14 cellular contexts compared by ENCODE assay signal in the genomic region with DNA sequence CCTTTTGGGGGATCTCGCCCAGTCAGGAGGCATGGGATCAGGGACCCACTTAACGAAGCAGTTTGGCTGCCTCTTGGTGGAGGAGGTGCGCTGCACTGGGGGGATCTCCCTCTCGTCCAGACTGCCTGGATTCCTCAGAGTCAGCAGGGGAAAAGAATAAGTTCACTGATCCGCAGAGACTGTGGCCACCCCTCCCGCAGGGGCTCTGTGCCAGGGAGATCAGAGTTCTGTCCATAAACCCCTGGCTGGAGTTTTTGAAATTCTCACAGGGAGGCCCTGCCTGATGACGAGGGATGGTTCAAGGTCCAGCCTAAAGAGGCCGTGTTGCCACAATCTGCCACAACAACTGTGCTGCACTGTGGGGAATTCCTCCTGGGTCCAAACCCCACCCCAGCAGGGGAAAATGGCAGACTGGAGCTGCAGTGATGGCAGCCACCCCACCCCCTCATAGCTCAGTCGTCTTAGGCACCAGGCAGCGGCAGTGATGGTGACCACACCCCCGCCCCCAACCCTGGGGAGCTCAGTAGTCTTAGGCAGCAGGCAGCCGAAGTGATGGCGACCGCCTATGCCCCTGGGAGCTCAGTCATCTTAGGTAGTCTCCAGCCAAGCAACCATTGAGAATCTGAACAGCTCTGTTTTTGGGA.
"Had no signal": no experiment of that assay in that cellular context is flagged by ENCODE, and none has a peak within 500 bp of the region (broad histone marks: within the 10 kb centered on the region; RNA-seq: fewer than 3 reads in every experiment).

No MANE protein-coding gene starts in this region.

- H3K27ac ChIP-seq: coronary artery, foreskin keratinocyte, left lung, psoas muscle, thyroid gland, WERI-Rb-1 had no signal

- H3K4me3 ChIP-seq: coronary artery, left lung, psoas muscle, thyroid gland had no signal

- FAIRE-seq: urothelium cell line had no signal

- H3K36me3 Mint-ChIP-seq: activated CD4-positive, alpha-beta memory T cell treated with anti-CD3 and anti-CD28 coated beads for 36 hours; activated CD8-positive, alpha-beta memory T cell treated with anti-CD3 and anti-CD28 coated beads, Interleukin-2, amount 10 ng/mL, durations not matched to agents 7 days and 5 days; stimulated activated memory B cell treated with anti-CD40 and anti-IgM and Interleukin-4, amounts not matched to agents 10 μg/mL and 1 μg/mL and 100 μg/mL, for 72 hours had no signal

- H3K9me3 Mint-ChIP-seq: activated CD4-positive, alpha-beta memory T cell treated with anti-CD3 and anti-CD28 coated beads for 36 hours had no signal

- ATAC-seq: activated CD8-positive, alpha-beta memory T cell treated with anti-CD3 and anti-CD28 coated beads, Interleukin-2, amount 10 ng/mL, durations not matched to agents 7 days and 5 days; foreskin keratinocyte; left lung; psoas muscle had no signal

- H3K27me3 Mint-ChIP-seq: activated CD8-positive, alpha-beta memory T cell treated with anti-CD3 and anti-CD28 coated beads, Interleukin-2, amount 10 ng/mL, durations not matched to agents 7 days and 5 days; stimulated activated memory B cell treated with anti-CD40 and anti-IgM and Interleukin-4, amounts not matched to agents 10 μg/mL and 1 μg/mL and 100 μg/mL, for 72 hours had no signal

- H3K4me3 Mint-ChIP-seq: activated CD4-positive, alpha-beta memory T cell treated with anti-CD3 and anti-CD28 coated beads for 36 hours; activated CD8-positive, alpha-beta memory T cell treated with anti-CD3 and anti-CD28 coated beads, Interleukin-2, amount 10 ng/mL, durations not matched to agents 7 days and 5 days; stimulated activated memory B cell treated with anti-CD40 and anti-IgM and Interleukin-4, amounts not matched to agents 10 μg/mL and 1 μg/mL and 100 μg/mL, for 72 hours had no signal

- H3K27me3 ChIP-seq: foreskin keratinocyte, left lung, thyroid gland had no signal

- H3K4me1 ChIP-seq: foreskin keratinocyte, left lung, psoas muscle, thyroid gland had no signal

- DNase-seq: activated CD4-positive, alpha-beta memory T cell treated with anti-CD3 and anti-CD28 coated beads for 36 hours; activated CD8-positive, alpha-beta memory T cell treated with anti-CD3 and anti-CD28 coated beads, Interleukin-2, amount 10 ng/mL, durations not matched to agents 7 days and 5 days; activated naive CD4-positive, alpha-beta T cell treated with anti-CD3 and anti-CD28 coated beads, Interleukin-2, amount 50 U/mL, for 16 hours; activated T-cell treated with anti-CD3 and anti-CD28 coated beads, Interleukin-2, amount 50 U/mL, for 1 hour; effector CD8-positive, alpha-beta T cell; foreskin keratinocyte; mesenchymal stem cell; psoas muscle; WERI-Rb-1 had no signal

- H3K4me1 Mint-ChIP-seq: activated CD8-positive, alpha-beta memory T cell treated with anti-CD3 and anti-CD28 coated beads, Interleukin-2, amount 10 ng/mL, durations not matched to agents 7 days and 5 days; stimulated activated memory B cell treated with anti-CD40 and anti-IgM and Interleukin-4, amounts not matched to agents 10 μg/mL and 1 μg/mL and 100 μg/mL, for 72 hours had no signal

- H3K9me3 ChIP-seq: thyroid gland had no signal

- H3K27ac Mint-ChIP-seq: activated CD4-positive, alpha-beta memory T cell treated with anti-CD3 and anti-CD28 coated beads for 36 hours; activated CD8-positive, alpha-beta memory T cell treated with anti-CD3 and anti-CD28 coated beads, Interleukin-2, amount 10 ng/mL, durations not matched to agents 7 days and 5 days; stimulated activated memory B cell treated with anti-CD40 and anti-IgM and Interleukin-4, amounts not matched to agents 10 μg/mL and 1 μg/mL and 100 μg/mL, for 72 hours had no signal

- H3K36me3 ChIP-seq: left lung, thyroid gland, WERI-Rb-1 had no signal
